8 cellular contexts compared by ENCODE assay signal in genomic region chr14:53151523-53151866, GRCh38. TPM values are rescaled to one million over a fixed set of nuclear protein-coding genes. Genes with fewer than 3 reads are reported as not detected.
A peak's percentile ranks its signal among the peaks of the same experiment; 100 is the strongest.
DNase-seq lines count a peak whose midpoint lies in the region; ATAC-seq and TF ChIP-seq lines count a peak whose summit lies in the region.

No MANE protein-coding gene starts in this region.

- H3K27ac ChIP-seq in A673 (ENCODE audit: low read depth, low read length, poor library complexity, severe bottlenecking) (peak overlapping the region; percentile 83), IMR-90 (ENCODE audit: insufficient read depth, low read length) (no peak overlapping the region)

- peak; percentile 2; the same call in 1 of the 2 replicates for ATAC-seq in IMR-90 (ENCODE audit: low read depth)

- no peak overlapping the region for H2AK5ac ChIP-seq in IMR-90 (ENCODE audit: low read depth, low read length)

- H3K27me3 ChIP-seq in A673 (replicated peaks; ENCODE audit: insufficient read depth, low read depth, low read length, poor library complexity), result no peaks in the 10 kb centered on the region
- H3K27me3 ChIP-seq in IMR-90 (ENCODE audit: control insufficient read depth, insufficient read depth, low read length), result no peaks in the 10 kb centered on the region
- no peaks in the 10 kb centered on the region for H3K27me3 ChIP-seq in mucosa of stomach (ENCODE audit: control insufficient read depth, insufficient read depth, low read length)

- WGBS in IMR-90 (ENCODE audit: extremely low coverage in 2 of 2, insufficient read length in 1 of 2), 2 experiments, result no CpG with 5 or more reads among the region's 7 CpGs

- peaks cover 6% of the 10 kb centered on the region; the same call in 1 of the 2 replicates for H4K20me1 ChIP-seq in IMR-90 (ENCODE audit: insufficient read depth, low read length)

- CTCF ChIA-PET in A673 (lab: Charles Lee), result no interaction called here
- CTCF ChIA-PET in IMR-90 (lab: Yijun Ruan, JAX), result interaction anchor here (1.3 to 1.6 kb wide), 3 partner anchors 9 to 18 kb away, joined by 3 to 4 read pairs (median 3); no protein-coding TSS in a partner anchor

- H3K23ac ChIP-seq in IMR-90 (ENCODE audit: low read depth, low read length), result peak overlapping the region; percentile 96

- no peak overlapping the region for H2AK9ac ChIP-seq in IMR-90 (replicated peaks; ENCODE audit: low read depth, low read length, poor library complexity)

- H3K9me3 ChIP-seq in A673 (ENCODE audit: low read depth, low read length, poor library complexity, severe bottlenecking) (no peaks in the 10 kb centered on the region), IMR-90 (ENCODE audit: control insufficient read depth, insufficient read depth, low read length) (no peaks in the 10 kb centered on the region), mucosa of stomach (ENCODE audit: control insufficient read depth, low read length) (no peaks in the 10 kb centered on the region)

- TF ChIP-seq POLR2A in IMR-90 (IDR thresholded peaks at IDR 0.05; ENCODE audit: low read depth, low read length), result no peak

- peak overlapping the region; percentile 71 for H3K9ac ChIP-seq in IMR-90 (ENCODE audit: low read depth, low read length)
- peak overlapping the region; percentile 72 for H3K9ac ChIP-seq in mucosa of stomach (ENCODE audit: low read length)

- no TSS peak for BruUV-seq in A673 (replicated peaks; lab: Mats Ljungman, UMichigan)
- BruUV-seq in IMR-90 (replicated peaks; lab: Mats Ljungman, UMichigan), result no TSS peak

- H2BK120ac ChIP-seq in IMR-90 (ENCODE audit: low read depth, low read length), result no peak overlapping the region

- in situ Hi-C loops in IMR-90 (cut with MboI; ENCODE audit: low sequenced_read_pairs), result no loop called here

- TF ChIP-seq CTCF in A673 (conservative IDR thresholded peaks at IDR 0.05; ENCODE audit: low read depth, low read length), result no peak
- no peak for TF ChIP-seq CTCF in IMR-90 (conservative IDR thresholded peaks at IDR 0.05; ENCODE audit: low read depth, low read length)

- dilution Hi-C loops in IMR-90 (cut with HindIII; ENCODE audit: low sequenced_read_pairs, unreplicated experiment), result no loop called here

- H3K4ac ChIP-seq in IMR-90 (ENCODE audit: low read depth, low read length), result 0 out of 2 replicates have a peak overlapping the region, but pooled peaks have one; percentile 0

- DNase-seq in A673 (ENCODE audit: low spot score) (no peak), IMR-90 (no peak), cerebellar cortex (ENCODE audit: low spot score) (peak; percentile 71), EL (no peak), DMS79 treated with DMSO at 0.1 percent for 48 hours (lab: John Stamatoyannopoulos, UW) (no peak), cerebellum (ENCODE audit: low spot score) (no peak), LoVo (ENCODE audit: low spot score) (no peak)

- no peak for TF ChIP-seq RAD21 in IMR-90 (IDR thresholded peaks at IDR 0.05; ENCODE audit: low read length)

- H3K36me3 ChIP-seq in A673 (ENCODE audit: insufficient read depth, low read length, poor library complexity, severe bottlenecking), result no peaks in the 10 kb centered on the region
- no peaks in the 10 kb centered on the region for H3K36me3 ChIP-seq in IMR-90 (ENCODE audit: control insufficient read depth, insufficient read depth, low read length)
- H3K36me3 ChIP-seq in mucosa of stomach (ENCODE audit: control insufficient read depth, insufficient read depth, low read length), result no peaks in the 10 kb centered on the region

- H3K4me3 ChIP-seq in A673 (ENCODE audit: low read depth, low read length, poor library complexity, severe bottlenecking) (peak overlapping the region; percentile 97), IMR-90 (ENCODE audit: insufficient read depth, low read depth, low read length) (peak overlapping the region; percentile 95), mucosa of stomach (ENCODE audit: low read length) (peak overlapping the region; percentile 54)

- H2AFZ ChIP-seq in IMR-90 (replicated peaks; ENCODE audit: low read length, poor library complexity), result peak overlapping the region; percentile 98

- intact Hi-C loops in A673 (cut with micrococcal nuclease; ENCODE audit: unreplicated experiment) (no loop called here), IMR-90 (cut with micrococcal nuclease) (loop anchor here (5.0 to 10.0 kb wide), 3 partner anchors 156 to 407 kb away; partner anchors contain the start of gene FERMT2)

- POLR2A ChIA-PET in A673 (lab: Charles Lee; ENCODE audit: low non-redundant PET) (no interaction called here), IMR-90 (lab: Charles Lee; ENCODE audit: unreplicated experiment) (no interaction called here)

- no peak overlapping the region for H3K56ac ChIP-seq in IMR-90 (ENCODE audit: extremely low read depth, insufficient read depth, low read length)

- peaks cover 18% of the 10 kb centered on the region for H3K4me1 ChIP-seq in A673 (ENCODE audit: insufficient read depth, low read length, poor library complexity, severe bottlenecking)
- H3K4me1 ChIP-seq in IMR-90 (ENCODE audit: control insufficient read depth, insufficient read depth, low read length), result peaks cover 5% of the 10 kb centered on the region; the same call in 1 of the 2 replicates
- H3K4me1 ChIP-seq in mucosa of stomach (ENCODE audit: control insufficient read depth, insufficient read depth, low read length), result no peaks in the 10 kb centered on the region

- H3K18ac ChIP-seq in IMR-90 (ENCODE audit: low read depth, low read length), result no peak overlapping the region

- H4K8ac ChIP-seq in IMR-90 (ENCODE audit: low read depth in 2 of 2, low read length in 2 of 2), result no peak overlapping the region

- H3K79me1 ChIP-seq in IMR-90 (ENCODE audit: low read depth in 1 of 2, low read length in 2 of 2), result peaks cover 23 to 40% of the 10 kb centered on the region in 2 experiments

- H3K14ac ChIP-seq in IMR-90 (replicated peaks; ENCODE audit: low read depth, low read length), result peak overlapping the region; percentile 61

- H4K5ac ChIP-seq in IMR-90 (ENCODE audit: low read depth, low read length), result no peak overlapping the region

- no peak overlapping the region for H2BK20ac ChIP-seq in IMR-90 (ENCODE audit: low read depth, low read length)

- H2BK5ac ChIP-seq in IMR-90 (ENCODE audit: low read depth, low read length, poor library complexity, severe bottlenecking), result no peak overlapping the region

- H3K9me1 ChIP-seq in IMR-90 (ENCODE audit: insufficient read depth, low read length), result peaks cover 10% of the 10 kb centered on the region

- H2BK15ac ChIP-seq in IMR-90 (ENCODE audit: low read depth, low read length), result no peak overlapping the region

- H3K4me2 ChIP-seq in IMR-90 (ENCODE audit: low read depth, low read length), result peak overlapping the region; percentile 76

- no peak overlapping the region for H4K91ac ChIP-seq in IMR-90 (ENCODE audit: insufficient read depth, low read depth, low read length)

TF ChIP-seq in IMR-90, 13 proteins besides CTCF, POLR2A, EP300 and RAD21:
- no peak for TF ChIP-seq CHD1 (IDR thresholded peaks at IDR 0.05; ENCODE audit: low read depth, low read length)
- TF ChIP-seq FOS (IDR thresholded peaks at IDR 0.05; ENCODE audit: low read depth, low read length), result no peak
- no peak for TF ChIP-seq CEBPB (IDR thresholded peaks at IDR 0.05; ENCODE audit: low read depth, low read length)

RNA-seq across cellular contexts. Expression of gene DDHD1, which starts 1.6 kb away (rescaled TPM):
- total RNA-seq in A673 (2021) (17.8 and 21.9 TPM in 2 replicates), IMR-90 (2012; rRNA removed) (9.0 and 14.2 TPM in 2 replicates), cerebellum (62.8 TPM)
- 3.7 and 4.5 TPM in 2 replicates for polyA plus RNA-seq in IMR-90 (2012; rRNA removed)
- polyA plus RNA-seq in IMR-90 (2012; cell fraction: cytosol; rRNA removed), result 1.3 and 1.4 TPM in 2 replicates
- 1.9 and 10.8 TPM in 2 replicates for polyA plus RNA-seq in IMR-90 (2012; cell fraction: nucleus; rRNA removed; ENCODE audit: low replicate concordance)
